ENCODE assay signal across 8 cellular contexts in genomic region chr6:15464211-15464725, GRCh38.
DNase-seq lines count a peak whose midpoint lies in the region; TF ChIP-seq lines count a peak whose summit lies in the region.

No MANE protein-coding gene starts in this region.

- no peaks in the 10 kb centered on the region for H3K36me3 ChIP-seq in SJCRH30
- H3K36me3 ChIP-seq in kidney epithelial cell (ENCODE audit: control insufficient read depth, insufficient read depth, low read length) = no peaks in the 10 kb centered on the region

- peak; percentile 58 for DNase-seq in activated gamma-delta T cell treated with Interleukin-2 at 50 U/mL for 16 hours
- no peak for DNase-seq in activated gamma-delta T cell (lab: John Stamatoyannopoulos, UW)
- peak; percentile 11 to 50 for DNase-seq in SJCRH30
- DNase-seq in activated naive CD4-positive, alpha-beta T cell treated with Interleukin-2 at 50 U/mL for 16 hours = peak; percentile 58
- DNase-seq in kidney epithelial cell (ENCODE audit: low read depth) = no peak
- DNase-seq in stimulated activated CD8-positive, alpha-beta memory T cell treated with anti-CD3 and anti-CD28 coated beads, Interleukin-4, amount 100 ng/mL, for 48 hours = peak; percentile 75
- no peak for DNase-seq in NCI-H2227 treated with DMSO at 0.1 percent for 48 hours (lab: John Stamatoyannopoulos, UW)
- no peak for DNase-seq in NCI-H2171 treated with DMSO at 0.1 percent for 48 hours (lab: John Stamatoyannopoulos, UW)

- H3K4me1 ChIP-seq in SJCRH30 = 0 out of 2 replicates have a peak, but pooled peaks cover 3% of the 10 kb centered on the region

- H3K27me3 ChIP-seq in SJCRH30 (no peaks in the 10 kb centered on the region), kidney epithelial cell (ENCODE audit: control insufficient read depth, insufficient read depth, low read length) (no peaks in the 10 kb centered on the region)

- H3K4me3 ChIP-seq in SJCRH30 (no peak overlapping the region), kidney epithelial cell (ENCODE audit: low read depth, low read length) (no peak overlapping the region)

- H3K27ac ChIP-seq in SJCRH30 = no peak overlapping the region

- peak; percentile 62 for TF ChIP-seq CTCF in kidney epithelial cell (IDR thresholded peaks at IDR 0.05; ENCODE audit: insufficient read depth, low read length, poor library complexity, severe bottlenecking)

- no peaks in the 10 kb centered on the region for H3K9me3 ChIP-seq in SJCRH30 (replicated peaks)

Comparison
In these comparisons a context has a peak if more than half of its experiments do, and no peak if none do; other contexts are left out.
1. DNase-seq: peak in activated gamma-delta T cell treated with Interleukin-2 at 50 U/mL for 16 hours (single experiment), SJCRH30 (2 of 2), activated naive CD4-positive, alpha-beta T cell treated with Interleukin-2 at 50 U/mL for 16 hours (single experiment) and stimulated activated CD8-positive, alpha-beta memory T cell treated with anti-CD3 and anti-CD28 coated beads, Interleukin-4, amount 100 ng/mL, for 48 hours (single experiment); none in activated gamma-delta T cell (single experiment), kidney epithelial cell (single experiment), NCI-H2227 treated with DMSO at 0.1 percent for 48 hours (single experiment) and NCI-H2171 treated with DMSO at 0.1 percent for 48 hours (single experiment).